8 cellular contexts compared by ENCODE assay signal in genomic region chr4:109433281-109434006, GRCh38. TPM values are rescaled to one million over a fixed set of nuclear protein-coding genes. Genes with fewer than 3 reads are reported as not detected.
DNase-seq lines count a peak whose midpoint lies in the region; ATAC-seq and TF ChIP-seq lines count a peak whose summit lies in the region.

Gene SEC24B, plus strand, starts transcription at chr4:109433815. Its CDS starts 55 bp downstream, at chr4:109433870.

- TF ChIP-seq CTCF in GM12864 (IDR thresholded peaks at IDR 0.05; ENCODE audit: low read depth, low read length, missing control alignments), result peak; percentile 78
- TF ChIP-seq CTCF in HFFc6 (IDR thresholded peaks at IDR 0.05), result peak; percentile 99
- peak; percentile 45 to 99 (median 92) for TF ChIP-seq CTCF in heart left ventricle (IDR thresholded peaks at IDR 0.05)
- peak; percentile 99 for TF ChIP-seq CTCF in progenitor cell of endocrine pancreas (IDR thresholded peaks at IDR 0.05; ENCODE audit: unreplicated experiment)

- H3K9me3 ChIP-seq in heart left ventricle, result no peaks in the 10 kb centered on the region

- intact Hi-C loops in heart left ventricle (cut with DNase I), result loop anchor here (1.0 to 10.0 kb wide), 14 partner anchors 34 to 389 kb away; partner anchors contain the start of genes GAR1 (in 5 of the 10), CASP6 (in 3 of the 10), MCUB (in 2 of the 10) and PLA2G12A (in 1 of the 10)

- 0 to 1% (median 0%) methylated on average over 24 to 87 of the region's 87 CpGs for WGBS in heart left ventricle, 4 donors

- peak; percentile 62 for DNase-seq in GM12864 (ENCODE audit: low read depth)
- DNase-seq in HFFc6, result peak; percentile 62
- peak; percentile 86 for DNase-seq in NAMALWA (ENCODE audit: low spot score)
- peak; percentile 68 for DNase-seq in SW480 (ENCODE audit: low spot score)
- peak; percentile 88 for DNase-seq in activated naive CD8-positive, alpha-beta T cell treated with anti-CD3 and anti-CD28 coated beads, Interleukin-2, amount 50 U/mL, for 24 hours
- DNase-seq in heart left ventricle, result peak; percentile 94 to 95 (median 94)
- DNase-seq in progenitor cell of endocrine pancreas (ENCODE audit: low spot score, unreplicated experiment), result peak; percentile 81
- peak; percentile 93 for DNase-seq in ureter (ENCODE audit: low spot score)

- H3K27me3 Mint-ChIP-seq in HFFc6 (ENCODE audit: insufficient read depth) (peaks cover 3% of the 10 kb centered on the region), progenitor cell of endocrine pancreas (no peaks in the 10 kb centered on the region)
- no peaks in the 10 kb centered on the region for H3K27me3 Mint-ChIP-seq in activated naive CD8-positive, alpha-beta T cell treated with anti-CD3 and anti-CD28 coated beads, Interleukin-2, amount 50 U/mL, for 24 hours

- peaks cover 11 to 46% (median 34%) of the 10 kb centered on the region in 12 donors for H3K4me1 ChIP-seq in heart left ventricle

- TF ChIP-seq POLR2A in heart left ventricle (IDR thresholded peaks at IDR 0.05), result peak in 1 of 2 donors; percentile 89

- H3K27ac ChIP-seq in heart left ventricle, result peak within 1 kb of the TSS; percentile 82 to 95 (median 93)

- H3K4me3 ChIP-seq in GM12864 (ENCODE audit: low read depth, low read length), result peak within 1 kb of the TSS; percentile 97
- H3K4me3 ChIP-seq in heart left ventricle, result peak within 1 kb of the TSS; percentile 72 to 98 (median 84)

- peaks cover 48% of the 10 kb centered on the region for H3K4me1 Mint-ChIP-seq in HFFc6 (ENCODE audit: low read depth)
- peaks cover 60% of the 10 kb centered on the region for H3K4me1 Mint-ChIP-seq in activated naive CD8-positive, alpha-beta T cell treated with anti-CD3 and anti-CD28 coated beads, Interleukin-2, amount 50 U/mL, for 24 hours
- peaks cover 35% of the 10 kb centered on the region for H3K4me1 Mint-ChIP-seq in progenitor cell of endocrine pancreas (ENCODE audit: low read depth)

- H3K9me3 Mint-ChIP-seq in HFFc6 (no peaks in the 10 kb centered on the region), progenitor cell of endocrine pancreas (ENCODE audit: low read depth) (no peaks in the 10 kb centered on the region)
- H3K9me3 Mint-ChIP-seq in activated naive CD8-positive, alpha-beta T cell treated with anti-CD3 and anti-CD28 coated beads, Interleukin-2, amount 50 U/mL, for 24 hours, result no peaks in the 10 kb centered on the region

- peak within 1 kb of the TSS; percentile 93 for H3K4me3 Mint-ChIP-seq in HFFc6
- H3K4me3 Mint-ChIP-seq in activated naive CD8-positive, alpha-beta T cell treated with anti-CD3 and anti-CD28 coated beads, Interleukin-2, amount 50 U/mL, for 24 hours, result peak within 1 kb of the TSS; percentile 88
- peak within 1 kb of the TSS; percentile 83 for H3K4me3 Mint-ChIP-seq in progenitor cell of endocrine pancreas (ENCODE audit: low read depth)

- ATAC-seq in activated naive CD8-positive, alpha-beta T cell treated with anti-CD3 and anti-CD28 coated beads, Interleukin-2, amount 50 U/mL, for 24 hours, result peak; percentile 91
- ATAC-seq in heart left ventricle, result peak; percentile 94 to 98 (median 96)

- peaks cover 0 to 9% (median 0%) of the 10 kb centered on the region in 9 donors for H3K36me3 ChIP-seq in heart left ventricle

- no peaks in the 10 kb centered on the region for H3K27me3 ChIP-seq in heart left ventricle

- H3K36me3 Mint-ChIP-seq in HFFc6 (ENCODE audit: low read depth) (no peaks in the 10 kb centered on the region; the same call in 1 of the 2 replicates), progenitor cell of endocrine pancreas (ENCODE audit: insufficient read depth) (peaks cover 10% of the 10 kb centered on the region)
- peaks cover 9% of the 10 kb centered on the region for H3K36me3 Mint-ChIP-seq in activated naive CD8-positive, alpha-beta T cell treated with anti-CD3 and anti-CD28 coated beads, Interleukin-2, amount 50 U/mL, for 24 hours (ENCODE audit: low read depth)

- H3K27ac Mint-ChIP-seq in HFFc6, result peak within 1 kb of the TSS; percentile 95
- peak within 1 kb of the TSS; percentile 92 for H3K27ac Mint-ChIP-seq in activated naive CD8-positive, alpha-beta T cell treated with anti-CD3 and anti-CD28 coated beads, Interleukin-2, amount 50 U/mL, for 24 hours
- H3K27ac Mint-ChIP-seq in progenitor cell of endocrine pancreas, result peak within 1 kb of the TSS; percentile 98

RNA-seq across cellular contexts. Expression of gene SEC24B, which starts in this region (rescaled TPM):
- total RNA-seq in HFFc6 (2021; fragmentation: NEBNext Ultra II Directional; extraction: Animal tissue kit (Norgen Biotek cat#: 25700)), result 10 to 100 TPM; 27.2 to 36.6 (median 31.8) TPM
- 10 to 100 TPM; 20.7 to 34.8 (median 30.5) TPM for total RNA-seq in heart left ventricle
- 10 to 100 TPM in 1 of 2 donors, 1 to 10 TPM in 1; 5.8 to 14.0 TPM for polyA plus RNA-seq in heart left ventricle
- total RNA-seq in progenitor cell of endocrine pancreas, result 39.7 and 40.3 TPM in 2 replicates
- 45.2 TPM for total RNA-seq in ureter

Comparison
In these comparisons a context has a peak if more than half of its experiments do, and no peak if none do; other contexts are left out.
1. Peak in every context shown above with its lines: DNase-seq, ATAC-seq, H3K4me3 ChIP-seq and H3K27ac ChIP-seq.